9 cellular contexts compared by ENCODE assay signal in genomic region chr1:16249838-16250241, GRCh38. TPM values are rescaled to one million over a fixed set of nuclear protein-coding genes. Genes with fewer than 3 reads are reported as not detected.
DNase-seq lines count a peak whose midpoint lies in the region; ATAC-seq and TF ChIP-seq lines count a peak whose summit lies in the region.
"Had no signal": no experiment of that assay in that cellular context is flagged by ENCODE, and none has a peak within 500 bp of the region (broad histone marks: within the 10 kb centered on the region; RNA-seq: fewer than 3 reads in every experiment).

No MANE protein-coding gene starts in this region.

- H3K79me2 ChIP-seq in mammary epithelial cell (ENCODE audit: insufficient read depth, low read length) = no peaks in the 10 kb centered on the region

- H3K4me1 ChIP-seq in mammary epithelial cell (ENCODE audit: insufficient read depth, low read length) (peaks cover 14% of the 10 kb centered on the region), vagina (peaks cover 47% of the 10 kb centered on the region)

- H3K27me3 Mint-ChIP-seq in MCF 10A (ENCODE audit: insufficient read depth, unreplicated experiment) (no peaks in the 10 kb centered on the region), immature natural killer cell (ENCODE audit: low read depth in 3 of 3) (peaks cover 0 to 3% (median 2%) of the 10 kb centered on the region in 3 donors)

- dilution Hi-C loops in mammary epithelial cell (cut with HindIII; ENCODE audit: low sequenced_read_pairs) = loop anchor here (10.0 kb wide), 1 partner anchor 55 kb away; no protein-coding TSS in a partner anchor

- peak; percentile 88 for DNase-seq in MCF 10A (ENCODE audit: unreplicated experiment)
- DNase-seq in mammary epithelial cell = no peak
- DNase-seq in astrocyte of the spinal cord (ENCODE audit: low read depth, low spot score) = peak; percentile 54
- peak; percentile 24 for DNase-seq in medulla oblongata (ENCODE audit: extremely low spot score)
- DNase-seq in vagina (ENCODE audit: extremely low spot score in 2 of 2) = peak in 1 of 2 donors; percentile 93
- DNase-seq in immature natural killer cell = no peak
- DNase-seq in activated CD4-positive, CD25-positive, alpha-beta regulatory T cell (lab: John Stamatoyannopoulos, UW) = no peak

- no peak for TF ChIP-seq POLR2A in vagina (IDR thresholded peaks at IDR 0.05)

- intact Hi-C loops in MCF 10A (cut with micrococcal nuclease) = loop anchor here (10.0 kb wide), 2 partner anchors 105 to 245 kb away; partner anchors contain the start of gene SRARP
- intact Hi-C loops in mammary epithelial cell (cut with micrococcal nuclease) = no loop called here
- intact Hi-C loops in vagina (cut with DNase I) = loop anchor here (5.0 kb wide), 2 partner anchors 68 to 173 kb away; no protein-coding TSS in a partner anchor

- BruUV-seq in MCF 10A (replicated peaks; lab: Mats Ljungman, UMichigan) = no TSS peak
- BruUV-seq in mammary epithelial cell (replicated peaks; lab: Mats Ljungman, UMichigan) = no TSS peak

- peak overlapping the region; percentile 62 for H3K4me3 Mint-ChIP-seq in MCF 10A (ENCODE audit: unreplicated experiment)
- H3K4me3 Mint-ChIP-seq in immature natural killer cell = no peak overlapping the region

- TF ChIP-seq CTCF in MCF 10A (IDR thresholded peaks at IDR 0.05; ENCODE audit: unreplicated experiment) (no peak), mammary epithelial cell (conservative IDR thresholded peaks at IDR 0.05 in 1 of 2, IDR thresholded peaks at IDR 0.05 in 1 of 2; ENCODE audit: extremely low read depth in 1 of 2, insufficient read depth in 1 of 2, low read depth in 1 of 2, low read length in 2 of 2) (no peak), astrocyte of the spinal cord (IDR thresholded peaks at IDR 0.05; ENCODE audit: low read depth, low read length) (no peak), vagina (IDR thresholded peaks at IDR 0.05) (no peak)

- H4K20me1 ChIP-seq in mammary epithelial cell (ENCODE audit: insufficient read depth, low read length) = no peaks in the 10 kb centered on the region

- no peak overlapping the region for H3K4me2 ChIP-seq in mammary epithelial cell (ENCODE audit: insufficient read depth, low read depth, low read length)

- H3K36me3 Mint-ChIP-seq in MCF 10A (ENCODE audit: insufficient read depth, unreplicated experiment) = peaks cover 72% of the 10 kb centered on the region
- peaks cover under 1 to 42% (median 6%) of the 10 kb centered on the region in 3 donors for H3K36me3 Mint-ChIP-seq in immature natural killer cell

- CTCF ChIA-PET in MCF 10A (lab: Yijun Ruan, JAX) (interaction anchor here (2.7 kb wide), 1 partner anchor 171 kb away, joined by 17 read pairs; no protein-coding TSS in a partner anchor), mammary epithelial cell (lab: Charles Lee; ENCODE audit: low non-redundant PET) (no interaction called here)

- H3K27ac Mint-ChIP-seq in MCF 10A (ENCODE audit: low read depth, unreplicated experiment) (peak overlapping the region; percentile 88), immature natural killer cell (peak overlapping the region in 3 of 6 donors; percentile 2 to 57 (median 42))
- H3K27ac Mint-ChIP-seq: activated T-helper 2 cell treated with anti-CD3 and anti-CD28 coated beads, Interferon-gamma antibody, Interleukin-2, Interleukin-4, amounts not matched to agents 10 μg/mL and 5 μg/mL and 100 μg/mL, durations not matched to agents 14 hours and 24 hours and 36 hours had no signal

- H3K4me3 ChIP-seq in mammary epithelial cell (replicated peaks in 1 of 3; ENCODE audit: insufficient read depth in 1 of 3, low read depth in 2 of 3, low read length in 3 of 3) (no peak overlapping the region), astrocyte of the spinal cord (ENCODE audit: low read depth, low read length) (no peak overlapping the region), vagina (no peak overlapping the region)

- H3K9me3 Mint-ChIP-seq in MCF 10A (ENCODE audit: unreplicated experiment) (no peaks in the 10 kb centered on the region), immature natural killer cell (no peaks in the 10 kb centered on the region)
- H3K9me3 Mint-ChIP-seq: activated T-helper 2 cell treated with anti-CD3 and anti-CD28 coated beads, Interferon-gamma antibody, Interleukin-2, Interleukin-4, amounts not matched to agents 10 μg/mL and 5 μg/mL and 100 μg/mL, durations not matched to agents 14 hours and 24 hours and 36 hours had no signal

- H2AFZ ChIP-seq in mammary epithelial cell (ENCODE audit: low read depth, low read length) = no peak overlapping the region

- POLR2A ChIA-PET in MCF 10A (lab: Yijun Ruan, JAX) = interaction anchor here (1.0 to 2.8 kb wide), 5 partner anchors 12 to 114 kb away, joined by 4 to 14 read pairs (median 8); partner anchors contain the start of gene CPLANE2

- H3K9me3 ChIP-seq in mammary epithelial cell (replicated peaks; ENCODE audit: insufficient read depth, low read length) (no peaks in the 10 kb centered on the region), vagina (no peaks in the 10 kb centered on the region)

- no peak overlapping the region for H3K27ac ChIP-seq in mammary epithelial cell (ENCODE audit: insufficient read depth, low read depth, low read length)
- peak overlapping the region; percentile 87 for H3K27ac ChIP-seq in vagina

- H3K4me1 Mint-ChIP-seq in MCF 10A (ENCODE audit: insufficient read depth, unreplicated experiment) = peaks cover 38% of the 10 kb centered on the region
- peaks cover 14 to 23% of the 10 kb centered on the region in 2 donors for H3K4me1 Mint-ChIP-seq in immature natural killer cell

- WGBS in mammary epithelial cell (ENCODE audit: low coverage, missing lambda C conversion rate) = 53% methylated on average over 3 of the region's 3 CpGs

- in situ Hi-C loops in mammary epithelial cell (cut with MboI; ENCODE audit: low sequenced_read_pairs in 2 of 2) (no loop called here), astrocyte of the spinal cord (cut with HindIII; ENCODE audit: low sequenced_read_pairs) (no loop called here)

- no peak overlapping the region for H3K9ac ChIP-seq in mammary epithelial cell (ENCODE audit: insufficient read depth, low read length)

- no peak for ATAC-seq in GM18907 (IDR thresholded peaks at IDR 0.05; ENCODE audit: unreplicated experiment)

- peaks cover 4% of the 10 kb centered on the region for H3K36me3 ChIP-seq in mammary epithelial cell (ENCODE audit: insufficient read depth, low read length)
- peaks cover 0 to 20% of the 10 kb centered on the region in 2 donors for H3K36me3 ChIP-seq in vagina

- no peaks in the 10 kb centered on the region for H3K27me3 ChIP-seq in mammary epithelial cell (ENCODE audit: insufficient read depth, low read length)
- H3K27me3 ChIP-seq in vagina = no peaks in the 10 kb centered on the region

RNA-seq across cellular contexts. Expression of gene CPLANE2, which starts 12.9 kb away (rescaled TPM):
- total RNA-seq in MCF 10A (2022) (8.3 and 13.2 TPM in 2 replicates), mammary epithelial cell (10 to 100 TPM; 13.3 to 14.8 TPM), vagina (1.2 TPM)
- polyA plus RNA-seq in mammary epithelial cell (4.6 TPM), immature natural killer cell (1 to 10 TPM; 1.2 to 3.8 (median 1.8) TPM)
- polyA minus RNA-seq in mammary epithelial cell = 5.6 TPM

RNA-seq across cellular contexts. Expression of gene ARHGEF19, which starts 37.4 kb away (rescaled TPM):
- 1.7 and 1.9 TPM in 2 replicates for total RNA-seq in MCF 10A (2022)
- 1 to 10 TPM; 3.0 to 3.5 TPM for total RNA-seq in mammary epithelial cell
- polyA plus RNA-seq in mammary epithelial cell = 4.0 TPM
- polyA minus RNA-seq in mammary epithelial cell = 2.0 TPM
- total RNA-seq in vagina = 19.4 TPM
- polyA plus RNA-seq in immature natural killer cell = 10 to 100 TPM in 2 of 3 donors, 1 to 10 TPM in 1; 6.1 to 14.3 (median 14.0) TPM

Comparison
In these comparisons a context has a peak if more than half of its experiments do, and no peak if none do; other contexts are left out.
1. DNase-seq: peak in MCF 10A (single experiment), astrocyte of the spinal cord (single experiment) and medulla oblongata (single experiment); none in mammary epithelial cell (single experiment), immature natural killer cell (0 of 3) and activated CD4-positive, CD25-positive, alpha-beta regulatory T cell (0 of 4).